34 cellular contexts compared by ENCODE assay signal in genomic region chr20:62545271-62545670, GRCh38.
"Had no signal": no experiment of that assay in that cellular context is flagged by ENCODE, and none has a peak within 500 bp of the region (broad histone marks: within the 10 kb centered on the region; RNA-seq: fewer than 3 reads in every experiment).

No MANE protein-coding gene starts in this region.

- H3K27me3 ChIP-seq: ascending aorta, cardiac muscle cell had no signal

- H3K4me3 ChIP-seq: adrenal gland, ascending aorta, body of pancreas, breast epithelium, cardiac muscle cell had no signal

- DNase-seq: activated effector memory CD4-positive, alpha-beta T cell treated with anti-CD3 and anti-CD28 coated beads, Interleukin-2, amount 50 U/mL, for 16 hours; activated effector memory CD4-positive, alpha-beta T cell treated with Interleukin-2 at 50 U/mL for 16 hours; activated gamma-delta T cell; activated gamma-delta T cell treated with Interleukin-2 at 50 U/mL for 16 hours; activated naive CD4-positive, alpha-beta T cell; activated naive CD4-positive, alpha-beta T cell treated with anti-CD3 and anti-CD28 coated beads for 36 hours; activated naive CD4-positive, alpha-beta T cell treated with anti-CD3 and anti-CD28 coated beads, Interleukin-2, amount 10 ng/mL, durations not matched to agents 7 days and 5 days; activated naive CD4-positive, alpha-beta T cell treated with anti-CD3 and anti-CD28 coated beads, Interleukin-2, amount 50 U/mL, for 16 hours; activated naive CD4-positive, alpha-beta T cell treated with Interleukin-2 at 50 U/mL for 16 hours; activated naive CD8-positive, alpha-beta T cell treated with anti-CD3 and anti-CD28 coated beads for 36 hours; activated naive CD8-positive, alpha-beta T cell treated with anti-CD3 and anti-CD28 coated beads, Interleukin-2, amount 10 ng/mL, durations not matched to agents 7 days and 5 days; activated naive CD8-positive, alpha-beta T cell treated with anti-CD3 and anti-CD28 coated beads, Interleukin-2, amount 50 U/mL, for 24 hours; activated T-cell treated with anti-CD3 and anti-CD28 coated beads, Interleukin-2, amount 50 U/mL, for 1 hour; activated T-cell treated with anti-CD3 and anti-CD28 coated beads, Interleukin-2, amount 50 U/mL, for 24 hours; activated T-cell treated with anti-CD3 and anti-CD28 coated beads, Interleukin-2, amount 50 U/mL, for 4 hours; activated T-cell treated with anti-CD3 and anti-CD28 coated beads, Interleukin-2, amount 50 U/mL, for 48 hours; activated T-cell treated with anti-CD3 and anti-CD28 coated beads, Interleukin-2, amount 50 U/mL, for 72 hours; adrenal gland; amniotic stem cell; amygdala; anterior cingulate cortex; aorta; body of pancreas; brain microvascular endothelial cell; caudate nucleus; central memory CD4-positive, alpha-beta T cell; cerebellar nuclear complex had no signal

- ATAC-seq: activated naive CD4-positive, alpha-beta T cell treated with anti-CD3 and anti-CD28 coated beads, Interleukin-2, amount 50 U/mL, for 72 hours; activated naive CD8-positive, alpha-beta T cell treated with anti-CD3 and anti-CD28 coated beads, Interleukin-2, amount 50 U/mL, for 24 hours; activated T-cell treated with anti-CD3 and anti-CD28 coated beads, Interleukin-2, amount 50 U/mL, for 4 hours; activated T-cell treated with anti-CD3 and anti-CD28 coated beads, Interleukin-2, amount 50 U/mL, for 72 hours; activated T-helper 17 cell treated with anti-CD3 and anti-CD28 coated beads, Interleukin-2, amount 50 U/mL, for 72 hours; body of pancreas had no signal

- H3K36me3 ChIP-seq: adrenal gland, ascending aorta, brain microvascular endothelial cell, breast epithelium had no signal

- H3K4me1 ChIP-seq: adrenal gland, body of pancreas had no signal

- H3K9me3 ChIP-seq: adrenal gland, ascending aorta, body of pancreas, breast epithelium had no signal

- FAIRE-seq: astrocyte, bronchial epithelial cell had no signal

- H3K27ac ChIP-seq: adrenal gland, ascending aorta, body of pancreas, brain microvascular endothelial cell, breast epithelium had no signal
